Comparison of ENCODE assay signal across 35 cellular contexts in genomic region chr1:87368907-87369306, GRCh38.
"Had no signal": no experiment of that assay in that cellular context is flagged by ENCODE, and none has a peak within 500 bp of the region (broad histone marks: within the 10 kb centered on the region; RNA-seq: fewer than 3 reads in every experiment).

No MANE protein-coding gene starts in this region.

- H3K4me1 ChIP-seq: ascending aorta, breast epithelium, foreskin keratinocyte, gastrocnemius medialis had no signal

- H3K9me3 ChIP-seq: ascending aorta, breast epithelium, gastrocnemius medialis had no signal

- DNase-seq: activated CD4-positive, alpha-beta memory T cell treated with anti-CD3 and anti-CD28 coated beads for 36 hours; activated CD4-positive, alpha-beta T cell treated with anti-CD3 and anti-CD28 coated beads for 36 hours; activated CD4-positive, alpha-beta T cell treated with anti-CD3 and anti-CD28 coated beads, Interleukin-2, amount 10 ng/mL, durations not matched to agents 24 days and 14 days; activated CD4-positive, CD25-positive, alpha-beta regulatory T cell; activated CD4-positive, CD25-positive, alpha-beta regulatory T cell treated with anti-CD3 and anti-CD28 coated beads, Interleukin-2, amount 50 U/mL, for 72 hours; activated CD8-positive, alpha-beta memory T cell treated with anti-CD3 and anti-CD28 coated beads, Interleukin-2, amount 10 ng/mL, durations not matched to agents 7 days and 5 days; activated CD8-positive, alpha-beta memory T cell treated with anti-CD3 and anti-CD28 coated beads, Interleukin-2, amount 50 U/mL, for 4 hours; activated CD8-positive, alpha-beta T cell treated with anti-CD3 and anti-CD28 coated beads, Interleukin-2, amount 10 ng/mL, durations not matched to agents 7 days and 5 days; activated gamma-delta T cell; activated naive CD4-positive, alpha-beta T cell; activated naive CD4-positive, alpha-beta T cell treated with anti-CD3 and anti-CD28 coated beads, Interleukin-2, amount 10 ng/mL, durations not matched to agents 7 days and 5 days; activated naive CD8-positive, alpha-beta T cell treated with anti-CD3 and anti-CD28 coated beads, Interleukin-2, amount 10 ng/mL, durations not matched to agents 7 days and 5 days; activated T-cell treated with anti-CD3 and anti-CD28 coated beads, Interleukin-2, amount 50 U/mL, for 1 hour; activated T-cell treated with anti-CD3 and anti-CD28 coated beads, Interleukin-2, amount 50 U/mL, for 48 hours; dorsolateral prefrontal cortex; effector memory CD4-positive, alpha-beta T cell; endodermal cell; foreskin keratinocyte; gastrocnemius medialis; glutamatergic neuron; heart left ventricle; T-cell; T1000 had no signal

- H3K27me3 ChIP-seq: ascending aorta, breast epithelium, dorsolateral prefrontal cortex, foreskin keratinocyte, gastrocnemius medialis, heart left ventricle had no signal

- ATAC-seq: activated CD4-positive, alpha-beta T cell treated with anti-CD3 and anti-CD28 coated beads for 36 hours; activated CD8-positive, alpha-beta memory T cell treated with anti-CD3 and anti-CD28 coated beads, Interleukin-2, amount 10 ng/mL, durations not matched to agents 7 days and 5 days; activated CD8-positive, alpha-beta T cell treated with anti-CD3 and anti-CD28 coated beads, Interleukin-2, amount 10 ng/mL, durations not matched to agents 7 days and 5 days; activated naive CD4-positive, alpha-beta T cell treated with anti-CD3 and anti-CD28 coated beads, Interleukin-2, amount 50 U/mL, for 72 hours; esophagus mucosa; foreskin keratinocyte; gastrocnemius medialis; T-cell had no signal

- H3K27me3 Mint-ChIP-seq: activated CD4-positive, alpha-beta memory T cell treated with anti-CD3 and anti-CD28 coated beads for 36 hours; activated CD8-positive, alpha-beta memory T cell treated with anti-CD3 and anti-CD28 coated beads, Interleukin-2, amount 10 ng/mL, durations not matched to agents 7 days and 5 days; activated naive CD4-positive, alpha-beta T cell treated with anti-CD3 and anti-CD28 coated beads, Interleukin-2, amount 10 ng/mL, durations not matched to agents 7 days and 5 days; activated naive CD8-positive, alpha-beta T cell treated with anti-CD3 and anti-CD28 coated beads, Interleukin-2, amount 10 ng/mL, durations not matched to agents 7 days and 5 days; central memory CD8-positive, alpha-beta T cell; dendritic cell treated with granulocyte-macrophage colony-stimulating factor and Interleukin-4, amounts not matched to agents 40 ng/mL and 50 ng/mL, for 4 days; T-cell had no signal

- H3K36me3 Mint-ChIP-seq: activated CD4-positive, alpha-beta memory T cell treated with anti-CD3 and anti-CD28 coated beads for 36 hours; activated naive CD4-positive, alpha-beta T cell treated with anti-CD3 and anti-CD28 coated beads, Interleukin-2, amount 10 ng/mL, durations not matched to agents 7 days and 5 days had no signal

- H3K4me3 Mint-ChIP-seq: activated CD4-positive, alpha-beta memory T cell treated with anti-CD3 and anti-CD28 coated beads for 36 hours; activated CD4-positive, alpha-beta T cell treated with anti-CD3 and anti-CD28 coated beads for 36 hours; activated CD4-positive, alpha-beta T cell treated with anti-CD3 and anti-CD28 coated beads, Interleukin-2, amount 10 ng/mL, durations not matched to agents 24 days and 14 days; activated CD8-positive, alpha-beta memory T cell treated with anti-CD3 and anti-CD28 coated beads, Interleukin-2, amount 10 ng/mL, durations not matched to agents 7 days and 5 days; activated CD8-positive, alpha-beta T cell treated with anti-CD3 and anti-CD28 coated beads, Interleukin-2, amount 10 ng/mL, durations not matched to agents 7 days and 5 days; activated naive CD4-positive, alpha-beta T cell treated with anti-CD3 and anti-CD28 coated beads, Interleukin-2, amount 10 ng/mL, durations not matched to agents 7 days and 5 days; activated naive CD8-positive, alpha-beta T cell treated with anti-CD3 and anti-CD28 coated beads, Interleukin-2, amount 10 ng/mL, durations not matched to agents 7 days and 5 days; activated T-helper 1 cell treated with anti-CD3 and anti-CD28 coated beads, Interleukin-12 subunit alpha, Interleukin-12 subunit beta, Interleukin-2, Interleukin-4 antibody, amounts not matched to agents 30 ng/mL and 10 ng/mL and 1 ng/mL, durations not matched to agents 14 hours and 24 hours and 36 hours; brain; central memory CD8-positive, alpha-beta T cell; dendritic cell treated with granulocyte-macrophage colony-stimulating factor and Interleukin-4, amounts not matched to agents 40 ng/mL and 50 ng/mL, for 4 days; T-cell; T-helper 1 cell treated with Interleukin-12 subunit alpha and Interleukin-12 subunit beta and Interleukin-4 antibody, amounts not matched to agents 30 μg/mL and 1 μg/mL, for 36 hours; T-helper 2 cell treated with Interferon-gamma antibody and Interleukin-4, amounts not matched to agents 5 μg/mL and 100 μg/mL, for 36 hours had no signal

- H3K9me3 Mint-ChIP-seq: activated CD4-positive, alpha-beta memory T cell treated with anti-CD3 and anti-CD28 coated beads for 36 hours; activated CD4-positive, alpha-beta T cell treated with anti-CD3 and anti-CD28 coated beads, Interleukin-2, amount 10 ng/mL, durations not matched to agents 24 days and 14 days; activated T-helper 1 cell treated with anti-CD3 and anti-CD28 coated beads, Interleukin-12 subunit alpha, Interleukin-12 subunit beta, Interleukin-2, Interleukin-4 antibody, amounts not matched to agents 30 ng/mL and 10 ng/mL and 1 ng/mL, durations not matched to agents 14 hours and 24 hours and 36 hours; activated T-helper 2 cell treated with anti-CD3 and anti-CD28 coated beads, Interferon-gamma antibody, Interleukin-2, Interleukin-4, amounts not matched to agents 10 μg/mL and 5 μg/mL and 100 μg/mL, durations not matched to agents 14 hours and 24 hours and 36 hours; central memory CD8-positive, alpha-beta T cell; dendritic cell treated with granulocyte-macrophage colony-stimulating factor and Interleukin-4, amounts not matched to agents 40 ng/mL and 50 ng/mL, for 4 days; T-cell; T-helper 1 cell treated with Interleukin-12 subunit alpha and Interleukin-12 subunit beta and Interleukin-4 antibody, amounts not matched to agents 30 μg/mL and 1 μg/mL, for 36 hours; T-helper 2 cell treated with Interferon-gamma antibody and Interleukin-4, amounts not matched to agents 5 μg/mL and 100 μg/mL, for 36 hours had no signal

- H3K27ac ChIP-seq: ascending aorta, breast epithelium, coronary artery, dorsolateral prefrontal cortex, foreskin keratinocyte, gastrocnemius medialis, heart left ventricle had no signal

- H3K36me3 ChIP-seq: ascending aorta, breast epithelium, gastrocnemius medialis, heart left ventricle had no signal

- H3K27ac Mint-ChIP-seq: activated CD4-positive, alpha-beta memory T cell treated with anti-CD3 and anti-CD28 coated beads for 36 hours; activated CD4-positive, alpha-beta T cell treated with anti-CD3 and anti-CD28 coated beads for 36 hours; activated CD4-positive, alpha-beta T cell treated with anti-CD3 and anti-CD28 coated beads, Interleukin-2, amount 10 ng/mL, durations not matched to agents 24 days and 14 days; activated CD8-positive, alpha-beta memory T cell treated with anti-CD3 and anti-CD28 coated beads, Interleukin-2, amount 10 ng/mL, durations not matched to agents 7 days and 5 days; activated CD8-positive, alpha-beta T cell treated with anti-CD3 and anti-CD28 coated beads, Interleukin-2, amount 10 ng/mL, durations not matched to agents 7 days and 5 days; activated naive CD4-positive, alpha-beta T cell treated with anti-CD3 and anti-CD28 coated beads, Interleukin-2, amount 10 ng/mL, durations not matched to agents 7 days and 5 days; activated naive CD4-positive, alpha-beta T cell treated with anti-CD3 and anti-CD28 coated beads, Interleukin-2, amount 50 U/mL, for 72 hours; activated naive CD8-positive, alpha-beta T cell treated with anti-CD3 and anti-CD28 coated beads, Interleukin-2, amount 10 ng/mL, durations not matched to agents 7 days and 5 days; activated T-helper 1 cell treated with anti-CD3 and anti-CD28 coated beads, Interleukin-12 subunit alpha, Interleukin-12 subunit beta, Interleukin-2, Interleukin-4 antibody, amounts not matched to agents 30 ng/mL and 10 ng/mL and 1 ng/mL, durations not matched to agents 14 hours and 24 hours and 36 hours; activated T-helper 2 cell treated with anti-CD3 and anti-CD28 coated beads, Interferon-gamma antibody, Interleukin-2, Interleukin-4, amounts not matched to agents 10 μg/mL and 5 μg/mL and 100 μg/mL, durations not matched to agents 14 hours and 24 hours and 36 hours; brain; dendritic cell treated with granulocyte-macrophage colony-stimulating factor and Interleukin-4, amounts not matched to agents 40 ng/mL and 50 ng/mL, for 4 days; endodermal cell; T-cell; T-helper 1 cell treated with Interleukin-12 subunit alpha and Interleukin-12 subunit beta and Interleukin-4 antibody, amounts not matched to agents 30 μg/mL and 1 μg/mL, for 36 hours; T-helper 2 cell treated with Interferon-gamma antibody and Interleukin-4, amounts not matched to agents 5 μg/mL and 100 μg/mL, for 36 hours had no signal

- H3K4me1 Mint-ChIP-seq: activated CD4-positive, alpha-beta T cell treated with anti-CD3 and anti-CD28 coated beads for 36 hours; activated CD4-positive, alpha-beta T cell treated with anti-CD3 and anti-CD28 coated beads, Interleukin-2, amount 10 ng/mL, durations not matched to agents 24 days and 14 days; activated naive CD4-positive, alpha-beta T cell treated with anti-CD3 and anti-CD28 coated beads, Interleukin-2, amount 10 ng/mL, durations not matched to agents 7 days and 5 days; central memory CD8-positive, alpha-beta T cell had no signal

- H3K4me3 ChIP-seq: ascending aorta, breast epithelium, coronary artery, dorsolateral prefrontal cortex, gastrocnemius medialis, heart left ventricle had no signal
